Comparison of ENCODE assay signal across 9 cellular contexts in the genomic region with DNA sequence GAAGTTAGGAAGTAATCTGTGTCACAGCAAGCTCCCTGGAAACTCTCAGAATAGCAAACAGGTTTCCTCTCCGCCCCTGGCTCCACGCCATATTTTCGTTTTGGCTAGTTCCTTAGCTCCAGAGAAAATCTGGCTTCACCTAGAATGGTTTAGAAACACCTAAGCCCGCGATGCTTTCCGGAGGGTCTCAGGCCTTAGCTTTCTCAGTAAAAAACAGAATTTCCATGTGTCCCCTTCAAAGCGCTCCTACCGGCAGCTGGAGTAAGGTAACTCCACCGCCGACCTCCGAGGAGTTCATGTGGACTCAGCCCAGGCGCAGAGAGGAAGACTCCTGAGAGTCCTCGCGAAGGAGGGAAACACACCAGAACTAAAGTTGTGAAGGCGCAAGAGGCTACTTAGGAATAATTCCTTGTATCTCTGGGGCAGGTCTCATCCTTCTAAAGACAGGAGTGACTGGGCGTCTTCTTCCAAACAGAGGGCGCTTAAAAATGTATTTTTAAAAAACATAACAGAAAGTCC. TPM values are rescaled to one million over a fixed set of nuclear protein-coding genes. Genes with fewer than 3 reads are reported as not detected.
DNase-seq lines count a peak whose midpoint lies in the region; ATAC-seq, FAIRE-seq and TF ChIP-seq lines count a peak whose summit lies in the region.
"Had no signal": no experiment of that assay in that cellular context is flagged by ENCODE, and none has a peak within 500 bp of the region (broad histone marks: within the 10 kb centered on the region; RNA-seq: fewer than 3 reads in every experiment).

No MANE protein-coding gene starts in this region.

- peak overlapping the region; percentile 27 to 59 for H3K27ac Mint-ChIP-seq in natural killer cell

- H3K9me3 ChIP-seq in fibroblast of lung (ENCODE audit: control insufficient read depth, insufficient read depth, low read depth, low read length) = no peaks in the 10 kb centered on the region

- H2AFZ ChIP-seq in fibroblast of lung (ENCODE audit: low read length) = peak overlapping the region; percentile 57

- TF ChIP-seq CTCF in fibroblast of lung (conservative IDR thresholded peaks at IDR 0.05 in 1 of 2, IDR thresholded peaks at IDR 0.05 in 1 of 2; ENCODE audit: low read depth in 1 of 2, low read length in 2 of 2) (no peak), natural killer cell (IDR thresholded peaks at IDR 0.05) (no peak)

- intact Hi-C loops in natural killer cell (cut with micrococcal nuclease) = no loop called here

- ATAC-seq in natural killer cell (peak; percentile 30 to 41 (median 38)), HG02678 (IDR thresholded peaks at IDR 0.05; ENCODE audit: unreplicated experiment) (no peak)

- H3K36me3 ChIP-seq in fibroblast of lung (ENCODE audit: control insufficient read depth, insufficient read depth, low read length) = no peaks in the 10 kb centered on the region

- peaks cover 45 to 52% of the 10 kb centered on the region in 2 donors for H3K4me1 Mint-ChIP-seq in natural killer cell

- peaks cover 6% of the 10 kb centered on the region for H3K27me3 ChIP-seq in fibroblast of lung (ENCODE audit: control insufficient read depth, insufficient read depth, low read length)

- peak; percentile 77 for DNase-seq in DMS 273 (lab: John Stamatoyannopoulos, UW; ENCODE audit: unreplicated experiment)
- DNase-seq in DMS 273 treated with DMSO at 0.1 percent for 48 hours (lab: John Stamatoyannopoulos, UW) = no peak
- DNase-seq in NCI-H1092 (lab: John Stamatoyannopoulos, UW) = peak; percentile 42
- DNase-seq in activated CD8-positive, alpha-beta memory T cell treated with anti-CD3 and anti-CD28 coated beads, Interleukin-2, amount 50 U/mL, for 4 hours = peak; percentile 29
- DNase-seq in fibroblast of lung (ENCODE audit: low read depth in 2 of 2) = no peak
- DNase-seq in natural killer cell = no peak
- peak; percentile 56 for DNase-seq in urothelium cell line (ENCODE audit: low spot score)

- H3K79me2 ChIP-seq in fibroblast of lung (ENCODE audit: control insufficient read depth, insufficient read depth, low read length) = no peaks in the 10 kb centered on the region

- no peaks in the 10 kb centered on the region for H4K20me1 ChIP-seq in fibroblast of lung (ENCODE audit: control insufficient read depth, extremely low read depth, insufficient read depth, low read length)

- H3K4me3 ChIP-seq in fibroblast of lung (replicated peaks in 1 of 4; ENCODE audit: control extremely low read depth in 1 of 4, insufficient read depth in 1 of 4, low read depth in 3 of 4, low read length in 4 of 4) = peak overlapping the region; percentile 52 to 62 (median 54)

- no peaks in the 10 kb centered on the region for H3K27me3 Mint-ChIP-seq in natural killer cell (ENCODE audit: low read depth in 2 of 2)

- H3K4me1 ChIP-seq in fibroblast of lung (ENCODE audit: control insufficient read depth, extremely low read depth, insufficient read depth, low read length) = peaks cover 3% of the 10 kb centered on the region

- no peaks in the 10 kb centered on the region for H3K9me3 Mint-ChIP-seq in natural killer cell

- peak overlapping the region; percentile 1 for H3K9ac ChIP-seq in fibroblast of lung (ENCODE audit: insufficient read depth, low read length)

- no peak overlapping the region for H3K27ac ChIP-seq in fibroblast of lung (ENCODE audit: insufficient read depth, low read length)

- FAIRE-seq in urothelium cell line (lab: Jason Lieb, UNC) = no peak
- FAIRE-seq: A204.1 had no signal

- no peaks in the 10 kb centered on the region for H3K36me3 Mint-ChIP-seq in natural killer cell

- H3K4me2 ChIP-seq in fibroblast of lung (ENCODE audit: extremely low read depth, insufficient read depth, low read length) = peak overlapping the region; percentile 83

- peak overlapping the region; percentile 96 for H3K4me3 Mint-ChIP-seq in natural killer cell

RNA-seq across cellular contexts. Expression of a gene that starts 0.4 kb away (rescaled TPM):
- total RNA-seq in fibroblast of lung = under 0.01 and 0.17 TPM in 2 replicates
- 0.18 and 24.7 TPM in 2 replicates for polyA plus RNA-seq in fibroblast of lung
- 0.10 and 10.9 TPM in 2 replicates for polyA plus RNA-seq in fibroblast of lung (2012)
- 0.30 and 9.5 TPM in 2 replicates for polyA minus RNA-seq in fibroblast of lung (ENCODE audit: low replicate concordance)
- 10 to 100 TPM; 18.0 to 21.2 (median 19.4) TPM for total RNA-seq in natural killer cell

Comparison
In these comparisons a context has a peak if more than half of its experiments do, and no peak if none do; other contexts are left out.
1. DNase-seq: peak in DMS 273 (single experiment), NCI-H1092 (single experiment), activated CD8-positive, alpha-beta memory T cell treated with anti-CD3 and anti-CD28 coated beads, Interleukin-2, amount 50 U/mL, for 4 hours (single experiment) and urothelium cell line (single experiment); none in DMS 273 treated with DMSO at 0.1 percent for 48 hours (single experiment), fibroblast of lung (0 of 2) and natural killer cell (single experiment).
2. RNA of a gene that starts 0.4 kb away (total RNA-seq): 18.0 to 21.2 TPM in natural killer cell; under 0.01 to 0.17 TPM in fibroblast of lung; every median in the first group is over 10 times any median in the second.